In genomic region chr9:121262450-121262849, GRCh38 we compare ENCODE assay signal across 16 cellular contexts. TPM values are rescaled to one million over a fixed set of nuclear protein-coding genes. Genes with fewer than 3 reads are reported as not detected.
DNase-seq lines count a peak whose midpoint lies in the region; ATAC-seq and TF ChIP-seq lines count a peak whose summit lies in the region.
"Had no signal": no experiment of that assay in that cellular context is flagged by ENCODE, and none has a peak within 500 bp of the region (broad histone marks: within the 10 kb centered on the region; RNA-seq: fewer than 3 reads in every experiment).

No MANE protein-coding gene starts in this region.

- peak overlapping the region; percentile 41 for H3K27ac Mint-ChIP-seq in activated T-helper 17 cell treated with anti-CD3 and anti-CD28 coated beads, Interleukin-2, amount 50 U/mL, for 72 hours
- H3K27ac Mint-ChIP-seq: H9 had no signal

- no peak for TF ChIP-seq CTCF in smooth muscle cell (IDR thresholded peaks at IDR 0.05; ENCODE audit: borderline replicate concordance, insufficient read depth, poor library complexity, severe bottlenecking)

- no peaks in the 10 kb centered on the region for H3K9me3 ChIP-seq in smooth muscle cell (replicated peaks; ENCODE audit: low read depth)

- peaks cover 39% of the 10 kb centered on the region for H3K4me1 ChIP-seq in smooth muscle cell (ENCODE audit: low read depth)

- no peak overlapping the region for H3K9ac ChIP-seq in smooth muscle cell (ENCODE audit: low read depth)

- no peaks in the 10 kb centered on the region for H3K36me3 ChIP-seq in smooth muscle cell (ENCODE audit: low read depth)

- no peaks in the 10 kb centered on the region for H3K36me3 Mint-ChIP-seq in activated T-helper 17 cell treated with anti-CD3 and anti-CD28 coated beads, Interleukin-2, amount 50 U/mL, for 72 hours (ENCODE audit: low read depth)

- ATAC-seq in activated T-helper 17 cell treated with anti-CD3 and anti-CD28 coated beads, Interleukin-2, amount 50 U/mL, for 72 hours (replicated peaks), result no peak
- ATAC-seq in HG02623 (IDR thresholded peaks at IDR 0.05; ENCODE audit: unreplicated experiment) (no peak), GM19452 (IDR thresholded peaks at IDR 0.05; ENCODE audit: unreplicated experiment) (no peak)

- H3F3A ChIP-seq in smooth muscle cell (ENCODE audit: low read depth), result peaks cover 40% of the 10 kb centered on the region

- no peak overlapping the region for H3K4me3 ChIP-seq in smooth muscle cell
- H3K4me3 ChIP-seq: SK-N-MC had no signal

- DNase-seq in islet precursor cell (peak; percentile 46), smooth muscle cell (lab: John Stamatoyannopoulos, UW; ENCODE audit: unreplicated experiment) (no peak), putamen (ENCODE audit: low spot score) (no peak), ureter (ENCODE audit: low spot score) (no peak)
- DNase-seq: C1 segment of cervical spinal cord; DMS79; H9; NCI-H1092 treated with DMSO at 0.1 percent for 48 hours; NCI-H1694; NCI-H2081 treated with DMSO at 0.1 percent for 48 hours; NK-92 treated with Interleukin-12 subunit alpha and Interleukin-12 subunit beta, amount 100 ng/mL, for 24 hours; Right ventricle myocardium superior had no signal

- H4K20me1 ChIP-seq in smooth muscle cell (ENCODE audit: low read depth), result no peaks in the 10 kb centered on the region

- peak overlapping the region; percentile 44 for H3K4me2 ChIP-seq in smooth muscle cell

- peak overlapping the region; percentile 58 for H3K27ac ChIP-seq in smooth muscle cell (ENCODE audit: low read depth)
- H3K27ac ChIP-seq: SK-N-MC had no signal

- no peak overlapping the region for H3K4me3 Mint-ChIP-seq in activated T-helper 17 cell treated with anti-CD3 and anti-CD28 coated beads, Interleukin-2, amount 50 U/mL, for 72 hours
- H3K4me3 Mint-ChIP-seq: H9 had no signal

- H3K27me3 ChIP-seq in smooth muscle cell (ENCODE audit: low read depth), result no peaks in the 10 kb centered on the region

- no peaks in the 10 kb centered on the region for H3K9me3 Mint-ChIP-seq in activated T-helper 17 cell treated with anti-CD3 and anti-CD28 coated beads, Interleukin-2, amount 50 U/mL, for 72 hours
- H3K9me3 Mint-ChIP-seq: H9 had no signal

- H3K4me1 Mint-ChIP-seq in activated T-helper 17 cell treated with anti-CD3 and anti-CD28 coated beads, Interleukin-2, amount 50 U/mL, for 72 hours, result no peaks in the 10 kb centered on the region

- H3K79me2 ChIP-seq in smooth muscle cell (ENCODE audit: low read depth), result no peaks in the 10 kb centered on the region

- no peak overlapping the region for H2AFZ ChIP-seq in smooth muscle cell (ENCODE audit: low read depth)

- H3K27me3 Mint-ChIP-seq in activated T-helper 17 cell treated with anti-CD3 and anti-CD28 coated beads, Interleukin-2, amount 50 U/mL, for 72 hours, result no peaks in the 10 kb centered on the region

RNA-seq across cellular contexts. Expression of gene GSN, which starts 5.5 kb away (rescaled TPM):
- total RNA-seq in activated T-helper 17 cell treated with anti-CD3 and anti-CD28 coated beads, Interleukin-2, amount 50 U/mL, for 72 hours, result 1 to 10 TPM; 5.1 to 5.6 TPM
- 337 and 430 TPM in 2 replicates for total RNA-seq in smooth muscle cell
- 529 and 685 TPM in 2 replicates for polyA plus RNA-seq in smooth muscle cell
- 510 TPM for total RNA-seq in ureter

Comparison
In these comparisons a context has a peak if more than half of its experiments do, and no peak if none do; other contexts are left out.
1. RNA of gene GSN, which starts 5.5 kb away (total RNA-seq): 510 TPM in ureter (single experiment) and 337 to 430 TPM in smooth muscle cell; 5.1 to 5.6 TPM in activated T-helper 17 cell treated with anti-CD3 and anti-CD28 coated beads, Interleukin-2, amount 50 U/mL, for 72 hours; every median in the first group is over 10 times any median in the second.